ENCODE assay signal across 26 cellular contexts in genomic region chr20:47141350-47141921, GRCh38.
DNase-seq lines count a peak whose midpoint lies in the region; ATAC-seq, FAIRE-seq and TF ChIP-seq lines count a peak whose summit lies in the region.
"Had no signal": no experiment of that assay in that cellular context is flagged by ENCODE, and none has a peak within 500 bp of the region (broad histone marks: within the 10 kb centered on the region; RNA-seq: fewer than 3 reads in every experiment).

No MANE protein-coding gene starts in this region.

- POLR2A ChIA-PET in HepG2 (lab: Yijun Ruan, JAX) (no interaction called here), PC-3 (lab: Charles Lee; ENCODE audit: unreplicated experiment) (no interaction called here), K562 (lab: Yijun Ruan, JAX) (interaction anchor here (1.6 kb wide), 1 partner anchor 12 kb away, joined by 3 read pairs; no protein-coding TSS in a partner anchor)

- 0 out of 2 replicates have a peak, but pooled peaks cover 5% of the 10 kb centered on the region for H3K9me3 ChIP-seq in HepG2 (ENCODE audit: low read length)
- H3K9me3 ChIP-seq in right lobe of liver: no peaks in the 10 kb centered on the region
- no peaks in the 10 kb centered on the region for H3K9me3 ChIP-seq in PC-3 (ENCODE audit: low read length)
- H3K9me3 ChIP-seq in K562 (replicated peaks; ENCODE audit: control insufficient read depth, insufficient read depth, low read depth, low read length): no peaks in the 10 kb centered on the region
- H3K9me3 ChIP-seq: BE2C, HAP-1 had no signal

- 78% methylated on average over 2 of the region's 2 CpGs for WGBS in HepG2 (ENCODE audit: low lambda C conversion rate)
- WGBS in right lobe of liver (ENCODE audit: insufficient coverage, low coverage, low lambda C conversion rate, missing lambda C conversion rate): 95% methylated on average over 2 of the region's 2 CpGs
- 13% methylated on average over 2 of the region's 2 CpGs for WGBS in K562 (ENCODE audit: insufficient coverage, low coverage, missing lambda C conversion rate)

- H3K9me3 Mint-ChIP-seq in stimulated activated naive CD8-positive, alpha-beta T cell treated with anti-CD3 and anti-CD28 coated beads, Interleukin-15, amount 100 ng/mL, for 72 hours: no peaks in the 10 kb centered on the region
- H3K9me3 Mint-ChIP-seq: CD4-positive, alpha-beta T cell; HFFc6 had no signal

- H4K20me1 ChIP-seq in HepG2 (ENCODE audit: insufficient read depth, low read length): no peaks in the 10 kb centered on the region
- H4K20me1 ChIP-seq in PC-3 (ENCODE audit: low read length): no peaks in the 10 kb centered on the region
- H4K20me1 ChIP-seq in K562 (replicated peaks; ENCODE audit: control insufficient read depth, insufficient read depth, low read length): no peaks in the 10 kb centered on the region
- H4K20me1 ChIP-seq: BLaER1 treated with 17β-estradiol and CSF1 and Interleukin-3, amounts not matched to agents 10 nM and 100 nM had no signal

- TF ChIP-seq EP300 in HepG2 (IDR thresholded peaks at IDR 0.05; ENCODE audit: low read depth in 2 of 2, low read length in 2 of 2) (no peak), HepG2 (CRISPR knock-in tag; IDR thresholded peaks at IDR 0.05; ENCODE audit: borderline replicate concordance) (no peak), K562 (IDR thresholded peaks at IDR 0.05; ENCODE audit: low read length) (no peak)

- H3K79me2 ChIP-seq in HepG2 (ENCODE audit: insufficient read depth, low read length) (no peaks in the 10 kb centered on the region), PC-3 (ENCODE audit: low read length) (no peaks in the 10 kb centered on the region), K562 (ENCODE audit: control insufficient read depth, insufficient read depth, low read length) (no peaks in the 10 kb centered on the region)

- BruUV-seq in HepG2 (replicated peaks; lab: Mats Ljungman, UMichigan) (no TSS peak), PC-3 (replicated peaks; lab: Mats Ljungman, UMichigan) (no TSS peak), K562 (replicated peaks; lab: Mats Ljungman, UMichigan) (no TSS peak)

- peaks cover 29% of the 10 kb centered on the region for H3K27me3 Mint-ChIP-seq in stimulated activated naive CD8-positive, alpha-beta T cell treated with anti-CD3 and anti-CD28 coated beads, Interleukin-15, amount 100 ng/mL, for 72 hours

- TF ChIP-seq CTCF in HepG2 (CRISPR knock-in tag; IDR thresholded peaks at IDR 0.05) (no peak), right lobe of liver (IDR thresholded peaks at IDR 0.05) (no peak), PC-3 (conservative IDR thresholded peaks at IDR 0.05; ENCODE audit: low read depth, low read length) (no peak), K562 (IDR thresholded peaks at IDR 0.05 in 2 of 3, conservative IDR thresholded peaks at IDR 0.05 in 1 of 3; ENCODE audit: insufficient read depth in 2 of 3, low read depth in 1 of 3, low read length in 3 of 3) (no peak)

- CTCF ChIA-PET in HepG2 (lab: Yijun Ruan, JAX; ENCODE audit: low intra/inter-chr PET ratio, low total read pairs) (no interaction called here), PC-3 (lab: Charles Lee) (no interaction called here), K562 (lab: Yijun Ruan, JAX; ENCODE audit: low intra/inter-chr PET ratio) (no interaction called here)

- intact Hi-C loops in HepG2 (cut with micrococcal nuclease; ENCODE audit: unreplicated experiment) (no loop called here), right lobe of liver (cut with DNase I) (no loop called here), PC-3 (cut with micrococcal nuclease) (no loop called here), K562 (cut with micrococcal nuclease) (no loop called here)

- no peaks in the 10 kb centered on the region for H3F3A ChIP-seq in PC-3 (ENCODE audit: low read length, unreplicated experiment)

- no peak overlapping the region for H3K4me3 Mint-ChIP-seq in stimulated activated naive CD8-positive, alpha-beta T cell treated with anti-CD3 and anti-CD28 coated beads, Interleukin-15, amount 100 ng/mL, for 72 hours
- H3K4me3 Mint-ChIP-seq: CD14-positive monocyte; CD4-positive, alpha-beta T cell; CD8-positive, alpha-beta memory T cell; HFFc6 had no signal

- H3K36me3 ChIP-seq in HepG2 (replicated peaks in 1 of 2; ENCODE audit: control insufficient read depth in 1 of 2, insufficient read depth in 2 of 2, low read length in 2 of 2) (no peaks in the 10 kb centered on the region), right lobe of liver (no peaks in the 10 kb centered on the region), PC-3 (ENCODE audit: low read depth, low read length) (no peaks in the 10 kb centered on the region), K562 (ENCODE audit: control insufficient read depth, insufficient read depth, low read length) (no peaks in the 10 kb centered on the region)
- H3K36me3 ChIP-seq: BE2C; BLaER1 treated with 17β-estradiol and CSF1 and Interleukin-3, amounts not matched to agents 10 nM and 100 nM; HAP-1 had no signal

- FAIRE-seq in HepG2 (lab: Jason Lieb, UNC): no peak
- FAIRE-seq in K562 (lab: Jason Lieb, UNC): no peak
- FAIRE-seq in urothelium cell line (lab: Jason Lieb, UNC): peak; percentile 79
- FAIRE-seq: A549, GM12878, GM19239, H54 had no signal

- DNase-seq in HepG2 (ENCODE audit: low spot score) (no peak), right lobe of liver (no peak), PC-3 (no peak), K562 (ENCODE audit: extremely low read depth in 1 of 4, low spot score in 3 of 4) (no peak), urothelium cell line (ENCODE audit: low spot score) (no peak)
- DNase-seq in stimulated activated naive CD8-positive, alpha-beta T cell treated with anti-CD3 and anti-CD28 coated beads, Interleukin-15, amount 100 ng/mL, for 72 hours: no peak
- DNase-seq: 8988T; ACHN; AML-193; BE2C; CD4-positive, alpha-beta T cell; CD8-positive, alpha-beta memory T cell; DMS79; EL; GDM1; GOT3; HFFc6 had no signal

- H3K27ac Mint-ChIP-seq in stimulated activated naive CD8-positive, alpha-beta T cell treated with anti-CD3 and anti-CD28 coated beads, Interleukin-15, amount 100 ng/mL, for 72 hours: no peak overlapping the region
- H3K27ac Mint-ChIP-seq: CD4-positive, alpha-beta T cell; CD8-positive, alpha-beta memory T cell; HFFc6 had no signal

- H3K4me3 ChIP-seq in HepG2 (replicated peaks in 1 of 3; ENCODE audit: insufficient read depth in 1 of 3, low read depth in 2 of 3, low read length in 3 of 3): no peak overlapping the region
- H3K4me3 ChIP-seq in right lobe of liver: no peak overlapping the region
- no peak overlapping the region for H3K4me3 ChIP-seq in PC-3 (ENCODE audit: low read length)
- H3K4me3 ChIP-seq in K562: no peak overlapping the region
- H3K4me3 ChIP-seq: A549; BLaER1 treated with 17β-estradiol and CSF1 and Interleukin-3, amounts not matched to agents 10 nM and 100 nM; GM12878; HAP-1 had no signal

- H2AFZ ChIP-seq in HepG2 (ENCODE audit: low read length) (no peak overlapping the region), PC-3 (ENCODE audit: low read length) (no peak overlapping the region), K562 (ENCODE audit: low read depth, low read length) (no peak overlapping the region)

- no peaks in the 10 kb centered on the region for H3K4me1 Mint-ChIP-seq in stimulated activated naive CD8-positive, alpha-beta T cell treated with anti-CD3 and anti-CD28 coated beads, Interleukin-15, amount 100 ng/mL, for 72 hours
- H3K4me1 Mint-ChIP-seq: CD8-positive, alpha-beta memory T cell had no signal

- no peak for TF ChIP-seq POLR2A in HepG2 (IDR thresholded peaks at IDR 0.05; ENCODE audit: insufficient read depth in 1 of 2, low read depth in 2 of 2, low read length in 2 of 2)
- no peak for TF ChIP-seq POLR2A in right lobe of liver (IDR thresholded peaks at IDR 0.05)
- no peak for TF ChIP-seq POLR2A in K562 (conservative IDR thresholded peaks at IDR 0.05)

- no peak for TF ChIP-seq RAD21 in HepG2 (CRISPR knock-in tag; IDR thresholded peaks at IDR 0.05)
- no peak for TF ChIP-seq RAD21 in K562 (CRISPR knock-in tag; conservative IDR thresholded peaks at IDR 0.05 in 1 of 2, IDR thresholded peaks at IDR 0.05 in 1 of 2)

- no peak overlapping the region for H3K9ac ChIP-seq in HepG2 (ENCODE audit: insufficient read depth, low read depth, low read length)
- no peak overlapping the region for H3K9ac ChIP-seq in PC-3 (ENCODE audit: low read length)
- H3K9ac ChIP-seq in K562 (ENCODE audit: insufficient read depth in 1 of 2, low read depth in 2 of 2, low read length in 2 of 2): no peak overlapping the region
- H3K9ac ChIP-seq: BLaER1 treated with 17β-estradiol and CSF1 and Interleukin-3, amounts not matched to agents 10 nM and 100 nM had no signal

- peaks cover 0 to 6% of the 10 kb centered on the region in 2 experiments; a peak in 1 of 5 replicates for H3K27me3 ChIP-seq in HepG2 (ENCODE audit: control insufficient read depth in 1 of 2, insufficient read depth in 2 of 2, low read length in 2 of 2)
- H3K27me3 ChIP-seq in right lobe of liver: no peaks in the 10 kb centered on the region
- H3K27me3 ChIP-seq in PC-3 (ENCODE audit: low read length): no peaks in the 10 kb centered on the region
- peaks cover 14 to 30% of the 10 kb centered on the region in 2 experiments for H3K27me3 ChIP-seq in K562 (ENCODE audit: control insufficient read depth in 2 of 2, insufficient read depth in 2 of 2, low read length in 2 of 2)
- H3K27me3 ChIP-seq: BE2C; BLaER1 treated with 17β-estradiol and CSF1 and Interleukin-3, amounts not matched to agents 10 nM and 100 nM had no signal

- H3K4me1 ChIP-seq in HepG2 (ENCODE audit: insufficient read depth, low read length): peaks cover 15% of the 10 kb centered on the region
- no peaks in the 10 kb centered on the region for H3K4me1 ChIP-seq in right lobe of liver
- H3K4me1 ChIP-seq in PC-3 (ENCODE audit: insufficient read depth, low read length): peaks cover 35% of the 10 kb centered on the region
- H3K4me1 ChIP-seq in K562 (replicated peaks in 1 of 2; ENCODE audit: control insufficient read depth in 2 of 2, insufficient read depth in 2 of 2, low read length in 2 of 2): no peaks in the 10 kb centered on the region
- H3K4me1 ChIP-seq: BE2C, HAP-1 had no signal

- H3K9me1 ChIP-seq in K562 (ENCODE audit: control insufficient read depth, insufficient read depth, low read length): no peaks in the 10 kb centered on the region

- H3K9me2 ChIP-seq in PC-3 (replicated peaks; ENCODE audit: low read length): no peaks in the 10 kb centered on the region

- in situ Hi-C loops in HepG2 (cut with HindIII; ENCODE audit: extremely low pct_ligation_motif_present, low pct_unique_long_range_greater_than_20kb): no loop called here
- in situ Hi-C loops in K562 (cut with MboI): no loop called here

- H3K27ac ChIP-seq in HepG2 (ENCODE audit: extremely low read length, insufficient read depth, low read length): no peak overlapping the region
- no peak overlapping the region for H3K27ac ChIP-seq in right lobe of liver
- no peak overlapping the region for H3K27ac ChIP-seq in PC-3 (ENCODE audit: low read length)
- H3K27ac ChIP-seq in K562 (ENCODE audit: extremely low read depth, low read depth, low read length): no peak overlapping the region
- H3K27ac ChIP-seq: BLaER1 treated with 17β-estradiol and CSF1 and Interleukin-3, amounts not matched to agents 10 nM and 100 nM had no signal

- H3K4me2 ChIP-seq in HepG2 (ENCODE audit: low read depth, low read length): no peak overlapping the region
- H3K4me2 ChIP-seq in PC-3 (ENCODE audit: low read length): peak overlapping the region; percentile 48
- H3K4me2 ChIP-seq in K562 (ENCODE audit: insufficient read depth, low read length): no peak overlapping the region
- H3K4me2 ChIP-seq: A549; BLaER1 treated with 17β-estradiol and CSF1 and Interleukin-3, amounts not matched to agents 10 nM and 100 nM had no signal

- ATAC-seq in HepG2: no peak
- no peak for ATAC-seq in right lobe of liver
- ATAC-seq in PC-3: no peak; the same call in 1 of the 2 replicates
- no peak for ATAC-seq in K562
- no peak for ATAC-seq in HG03159 (IDR thresholded peaks at IDR 0.05; ENCODE audit: unreplicated experiment)
- ATAC-seq in stimulated activated naive CD8-positive, alpha-beta T cell treated with anti-CD3 and anti-CD28 coated beads, Interleukin-15, amount 100 ng/mL, for 72 hours: no peak
- no peak for ATAC-seq in GM19452 (IDR thresholded peaks at IDR 0.05; ENCODE audit: unreplicated experiment)
- ATAC-seq: A549, GM12878 had no signal

Comparison
In these comparisons a context has a peak if more than half of its experiments do, and no peak if none do; other contexts are left out.
1. Of the 241 proteins assayed by ChIP-seq in both HepG2 and K562: peak only in HepG2: none; only in K562: none; in both: ZNF12; in neither: 239; mixed calls (peak in some experiments, not most) for 1.